Comparison of ENCODE assay signal across 19 cellular contexts in the genomic region with DNA sequence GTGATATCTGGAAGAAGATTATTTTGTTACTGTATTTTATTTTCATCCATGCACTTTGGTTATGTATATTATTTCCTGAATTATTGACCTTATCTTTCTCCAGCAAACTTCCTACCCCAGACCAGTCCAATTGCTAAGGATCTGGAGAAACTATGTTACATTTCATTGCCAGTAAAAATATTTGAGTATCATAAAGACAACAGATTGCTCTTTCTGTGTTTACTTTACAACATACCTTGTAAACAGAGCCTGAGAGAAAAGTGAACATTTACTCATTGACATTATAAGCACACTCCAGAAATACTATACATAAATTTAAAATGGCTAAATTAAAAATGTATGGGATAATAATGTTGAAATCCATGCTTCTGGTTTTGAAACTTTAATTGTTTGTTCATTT.
"Had no signal": no experiment of that assay in that cellular context is flagged by ENCODE, and none has a peak within 500 bp of the region (broad histone marks: within the 10 kb centered on the region; RNA-seq: fewer than 3 reads in every experiment).

No MANE protein-coding gene starts in this region.

- H3K27me3 ChIP-seq: colonic mucosa had no signal

- FAIRE-seq: RCC 7860 had no signal

- H3K4me3 ChIP-seq: colonic mucosa had no signal

- H3K36me3 ChIP-seq: colonic mucosa had no signal

- H3K27ac ChIP-seq: colonic mucosa had no signal

- DNase-seq: activated B cell treated with CpG ODN at 0.5 μM for 24 hours; activated CD4-positive, alpha-beta T cell treated with anti-CD3 and anti-CD28 coated beads, Interleukin-2, amount 50 U/mL, for 1 hour; activated CD8-positive, alpha-beta memory T cell treated with anti-CD3 and anti-CD28 coated beads, Interleukin-2, amount 50 U/mL, for 4 hours; activated CD8-positive, alpha-beta T cell treated with anti-CD3 and anti-CD28 coated beads for 36 hours; activated gamma-delta T cell treated with Interleukin-2 at 50 U/mL for 16 hours; activated naive CD4-positive, alpha-beta T cell treated with anti-CD3 and anti-CD28 coated beads, Interleukin-2, amount 10 ng/mL, durations not matched to agents 7 days and 5 days; activated naive CD8-positive, alpha-beta T cell treated with anti-CD3 and anti-CD28 coated beads for 36 hours; activated T-cell treated with anti-CD3 and anti-CD28 coated beads, Interleukin-2, amount 50 U/mL, for 72 hours; caudate nucleus; colonic mucosa; NCI-H1092; NCI-H1417; NCI-H1694; NCI-H2029; NCI-H345; NCI-H510A treated with DMSO at 0.1 percent for 48 hours; NCI-H69; SHP77 had no signal

- ATAC-seq: activated CD8-positive, alpha-beta T cell treated with anti-CD3 and anti-CD28 coated beads for 36 hours; activated T-cell treated with anti-CD3 and anti-CD28 coated beads, Interleukin-2, amount 50 U/mL, for 72 hours had no signal

- H3K9me3 ChIP-seq: colonic mucosa had no signal

- H3K4me1 ChIP-seq: colonic mucosa had no signal
